19 cellular contexts compared by ENCODE assay signal in genomic region chrX:139475432-139475831, GRCh38. TPM values are rescaled to one million over a fixed set of nuclear protein-coding genes. Genes with fewer than 3 reads are reported as not detected.
DNase-seq lines count a peak whose midpoint lies in the region; ATAC-seq, FAIRE-seq and TF ChIP-seq lines count a peak whose summit lies in the region.
"Had no signal": no experiment of that assay in that cellular context is flagged by ENCODE, and none has a peak within 500 bp of the region (broad histone marks: within the 10 kb centered on the region; RNA-seq: fewer than 3 reads in every experiment).

No MANE protein-coding gene starts in this region.

- peak; percentile 32 for FAIRE-seq in A549 (lab: Jason Lieb, UNC)
- FAIRE-seq: A204.1, D721Med had no signal

- no peaks in the 10 kb centered on the region for H3K4me1 Mint-ChIP-seq in chondrocyte (ENCODE audit: low read depth)
- no peaks in the 10 kb centered on the region for H3K4me1 Mint-ChIP-seq in CD4-positive, alpha-beta memory T cell

- no peak overlapping the region for H3K4me3 Mint-ChIP-seq in chondrocyte (ENCODE audit: unreplicated experiment)
- H3K4me3 Mint-ChIP-seq in CD4-positive, alpha-beta memory T cell, result no peak overlapping the region
- H3K4me3 Mint-ChIP-seq: GM23338 had no signal

- TF ChIP-seq EP300 in A549 (IDR thresholded peaks at IDR 0.05), result no peak

- no peak overlapping the region for H3K27ac Mint-ChIP-seq in chondrocyte (ENCODE audit: unreplicated experiment)
- no peak overlapping the region for H3K27ac Mint-ChIP-seq in CD4-positive, alpha-beta memory T cell
- H3K27ac Mint-ChIP-seq: GM23338 had no signal

- H3K18ac ChIP-seq in mesendoderm (ENCODE audit: low read length), result no peak overlapping the region

- H3K4me3 ChIP-seq in A549 (no peak overlapping the region), mesendoderm (ENCODE audit: low read length) (no peak overlapping the region)
- H3K4me3 ChIP-seq in CD4-positive, alpha-beta memory T cell (ENCODE audit: low read length in 2 of 2), result no peak overlapping the region
- H3K4me3 ChIP-seq: BLaER1 treated with 17β-estradiol and CSF1 and Interleukin-3, amounts not matched to agents 10 nM and 100 nM; GM23338; SJCRH30 had no signal

- H3K27me3 Mint-ChIP-seq in chondrocyte (ENCODE audit: low read depth), result no peaks in the 10 kb centered on the region
- H3K27me3 Mint-ChIP-seq in CD4-positive, alpha-beta memory T cell, result no peaks in the 10 kb centered on the region

- no peak overlapping the region for H3K23ac ChIP-seq in mesendoderm (ENCODE audit: low read length)

- H3K9me3 Mint-ChIP-seq in chondrocyte (ENCODE audit: low read depth), result peaks cover 1% of the 10 kb centered on the region
- H3K9me3 Mint-ChIP-seq in CD4-positive, alpha-beta memory T cell, result peaks cover 0 to under 1% (median 0%) of the 10 kb centered on the region in 8 donors
- H3K9me3 Mint-ChIP-seq: GM23338 had no signal

- no peaks in the 10 kb centered on the region for H3K4me1 ChIP-seq in A549
- H3K4me1 ChIP-seq in mesendoderm (ENCODE audit: control insufficient read depth, low read depth, low read length), result no peaks in the 10 kb centered on the region
- H3K4me1 ChIP-seq in CD4-positive, alpha-beta memory T cell (ENCODE audit: insufficient read depth, low read length), result no peaks in the 10 kb centered on the region
- H3K4me1 ChIP-seq: BLaER1 treated with 17β-estradiol and CSF1 and Interleukin-3, amounts not matched to agents 10 nM and 100 nM; SJCRH30 had no signal

- H3K27me3 ChIP-seq in mesendoderm (ENCODE audit: insufficient read depth, low read length, poor library complexity), result no peaks in the 10 kb centered on the region
- H3K27me3 ChIP-seq in CD4-positive, alpha-beta memory T cell (ENCODE audit: insufficient read depth, low read length), result no peaks in the 10 kb centered on the region
- H3K27me3 ChIP-seq: SJCRH30 had no signal

- H3K36me3 ChIP-seq in mesendoderm (ENCODE audit: control insufficient read depth, insufficient read depth, low read length), result no peaks in the 10 kb centered on the region
- H3K36me3 ChIP-seq in CD4-positive, alpha-beta memory T cell (ENCODE audit: insufficient read depth, low read length), result no peaks in the 10 kb centered on the region
- H3K36me3 ChIP-seq: BLaER1 treated with 17β-estradiol and CSF1 and Interleukin-3, amounts not matched to agents 10 nM and 100 nM; SJCRH30 had no signal

- intact Hi-C loops in CD4-positive, alpha-beta memory T cell (cut with micrococcal nuclease), result no loop called here

- no peak overlapping the region for H3K4ac ChIP-seq in mesendoderm (ENCODE audit: low read depth, low read length)

- CTCF ChIA-PET in A549 (lab: Yijun Ruan, JAX), result no interaction called here
- CTCF ChIA-PET in CD4-positive, alpha-beta memory T cell (lab: Charles Lee; ENCODE audit: partially characterized antibody), result no interaction called here

- no peaks in the 10 kb centered on the region for H3K36me3 Mint-ChIP-seq in chondrocyte (ENCODE audit: low read depth)
- no peaks in the 10 kb centered on the region for H3K36me3 Mint-ChIP-seq in CD4-positive, alpha-beta memory T cell

- H2BK5ac ChIP-seq in mesendoderm (ENCODE audit: low read length), result no peak overlapping the region

- no peaks in the 10 kb centered on the region for H3K9me3 ChIP-seq in A549
- no peaks in the 10 kb centered on the region for H3K9me3 ChIP-seq in CD4-positive, alpha-beta memory T cell (ENCODE audit: control insufficient read depth in 1 of 2, low read length in 2 of 2)
- H3K9me3 ChIP-seq: BLaER1 treated with 17β-estradiol and CSF1 and Interleukin-3, amounts not matched to agents 10 nM and 100 nM; SJCRH30 had no signal

- H4K5ac ChIP-seq in mesendoderm (ENCODE audit: low read length), result no peak overlapping the region

- no peak for TF ChIP-seq RAD21 in A549 (conservative IDR thresholded peaks at IDR 0.05 in 1 of 2, IDR thresholded peaks at IDR 0.05 in 1 of 2)

- H3K79me1 ChIP-seq in mesendoderm (ENCODE audit: low read length), result no peaks in the 10 kb centered on the region

- DNase-seq in A549 (ENCODE audit: low read depth in 1 of 2, low spot score in 1 of 2), result no peak
- DNase-seq in Kasumi-1 (lab: John Stamatoyannopoulos, UW), result peak; percentile 22 to 28
- DNase-seq in chondrocyte (ENCODE audit: low spot score), result no peak
- DNase-seq in mesendoderm, result peak; percentile 2
- DNase-seq in CD4-positive, alpha-beta memory T cell, result no peak
- DNase-seq in NCI-H1694 treated with DMSO at 0.1 percent for 48 hours (lab: John Stamatoyannopoulos, UW), result no peak
- DNase-seq: DMS79 treated with DMSO at 0.1 percent for 48 hours, NCI-H1417 treated with DMSO at 0.1 percent for 48 hours, NCI-H1930, NCI-H226, NCI-H524 treated with DMSO at 0.1 percent for 48 hours, SJCRH30 had no signal

- no peak overlapping the region for H3K56ac ChIP-seq in mesendoderm (ENCODE audit: low read length)

- TF ChIP-seq CTCF in A549 (IDR thresholded peaks at IDR 0.05) (no peak), chondrocyte (IDR thresholded peaks at IDR 0.05) (peak; percentile 40)

- H2BK15ac ChIP-seq in mesendoderm (replicated peaks; ENCODE audit: low read depth), result no peak overlapping the region

- H3K79me2 ChIP-seq in mesendoderm (ENCODE audit: control insufficient read depth, insufficient read depth, low read length), result no peaks in the 10 kb centered on the region

- H3K9ac ChIP-seq in mesendoderm (ENCODE audit: low read length), result no peak overlapping the region
- H3K9ac ChIP-seq: BLaER1 treated with 17β-estradiol and CSF1 and Interleukin-3, amounts not matched to agents 10 nM and 100 nM had no signal

- H3K4me2 ChIP-seq in A549 (no peak overlapping the region), mesendoderm (ENCODE audit: low read length) (no peak overlapping the region)
- H3K4me2 ChIP-seq: BLaER1 treated with 17β-estradiol and CSF1 and Interleukin-3, amounts not matched to agents 10 nM and 100 nM; GM23338 had no signal

- no peak for TF ChIP-seq POLR2A in A549 (IDR thresholded peaks at IDR 0.05; ENCODE audit: low read length)

- ATAC-seq in A549, result no peak
- ATAC-seq in GM19324 (IDR thresholded peaks at IDR 0.05; ENCODE audit: low FRiP score, unreplicated experiment), result no peak
- ATAC-seq: GM23338, HCT116, Panc1 had no signal

- POLR2A ChIA-PET in A549 (lab: Yijun Ruan, JAX), result no interaction called here
- POLR2A ChIA-PET in CD4-positive, alpha-beta memory T cell (lab: Charles Lee; ENCODE audit: partially characterized antibody), result no interaction called here

- H3K27ac ChIP-seq in A549 (no peak overlapping the region), mesendoderm (ENCODE audit: low read depth, low read length) (no peak overlapping the region)
- H3K27ac ChIP-seq in CD4-positive, alpha-beta memory T cell (ENCODE audit: low read depth, low read length), result no peak overlapping the region
- H3K27ac ChIP-seq: BLaER1 treated with 17β-estradiol and CSF1 and Interleukin-3, amounts not matched to agents 10 nM and 100 nM; SJCRH30 had no signal

- no peak overlapping the region for H2AK5ac ChIP-seq in mesendoderm (ENCODE audit: low read length)

- WGBS in A549 (ENCODE audit: missing lambda C conversion rate), result 3% methylated on average over 3 of the region's 3 CpGs
- no CpG with 5 or more reads among the region's 3 CpGs for WGBS in mesendoderm (ENCODE audit: extremely low coverage, insufficient coverage, low lambda C conversion rate)

- H4K8ac ChIP-seq in mesendoderm (ENCODE audit: low read depth, low read length), result no peak overlapping the region

- no peak overlapping the region for H2BK120ac ChIP-seq in mesendoderm (ENCODE audit: low read depth, low read length)

TF ChIP-seq in A549, 52 proteins besides CTCF, POLR2A, EP300 and RAD21:
- TF ChIP-seq ZFP36 (IDR thresholded peaks at IDR 0.05; ENCODE audit: borderline replicate concordance, partially characterized antibody), result no peak
- no peak for TF ChIP-seq NR3C1 (IDR thresholded peaks at IDR 0.05)
- TF ChIP-seq TFCP2L1 (CRISPR knock-in tag; IDR thresholded peaks at IDR 0.05), result no peak
- TF ChIP-seq MAFK (IDR thresholded peaks at IDR 0.05; ENCODE audit: partially characterized antibody), result no peak
- TF ChIP-seq CHD2 (IDR thresholded peaks at IDR 0.05; ENCODE audit: low read length, partially characterized antibody), result no peak
- no peak for TF ChIP-seq JUNB (IDR thresholded peaks at IDR 0.05)
- no peak for TF ChIP-seq HEYL (CRISPR knock-in tag; IDR thresholded peaks at IDR 0.05)
- TF ChIP-seq HOXB13 (CRISPR knock-in tag; IDR thresholded peaks at IDR 0.05; ENCODE audit: low read depth), result no peak
- TF ChIP-seq, protein P1, sequence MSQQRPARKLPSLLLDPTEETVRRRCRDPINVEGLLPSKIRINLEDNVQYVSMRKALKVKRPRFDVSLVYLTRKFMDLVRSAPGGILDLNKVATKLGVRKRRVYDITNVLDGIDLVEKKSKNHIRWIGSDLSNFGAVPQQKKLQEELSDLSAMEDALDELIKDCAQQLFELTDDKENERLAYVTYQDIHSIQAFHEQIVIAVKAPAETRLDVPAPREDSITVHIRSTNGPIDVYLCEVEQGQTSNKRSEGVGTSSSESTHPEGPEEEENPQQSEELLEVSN (IDR thresholded peaks at IDR 0.05; ENCODE audit: borderline replicate concordance, low read depth), result no peak
- no peak for TF ChIP-seq GATA3 (IDR thresholded peaks at IDR 0.05; ENCODE audit: borderline replicate concordance)
- TF ChIP-seq ZC3H11A (IDR thresholded peaks at IDR 0.05), result no peak
- TF ChIP-seq FOSL2 (IDR thresholded peaks at IDR 0.05), result no peak
- TF ChIP-seq FOSL2 (CRISPR knock-in tag; IDR thresholded peaks at IDR 0.05), result no peak
- no peak for TF ChIP-seq HDAC2 (IDR thresholded peaks at IDR 0.05)
- TF ChIP-seq MAZ (IDR thresholded peaks at IDR 0.05; ENCODE audit: borderline replicate concordance, low read depth, low read length), result no peak
- no peak for TF ChIP-seq RFX5 (IDR thresholded peaks at IDR 0.05)
- TF ChIP-seq, protein P2, sequence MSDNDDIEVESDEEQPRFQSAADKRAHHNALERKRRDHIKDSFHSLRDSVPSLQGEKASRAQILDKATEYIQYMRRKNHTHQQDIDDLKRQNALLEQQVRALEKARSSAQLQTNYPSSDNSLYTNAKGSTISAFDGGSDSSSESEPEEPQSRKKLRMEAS (IDR thresholded peaks at IDR 0.05), result no peak
TF ChIP-seq in A549: peak in this region for 0.

RNA-seq across cellular contexts. Expression of gene F9, which starts 55.1 kb away (rescaled TPM):
- polyA plus RNA-seq in A549 (2011; rRNA removed) (not detected in 2 replicates), A549 (2017; fragmentation: RNase III; extraction: RNeasy Plus Mini Kit Qiagen cat#74134 plus additional on column Dnase treatment) (not detected in 3 replicates)
- polyA plus RNA-seq in A549 (2012; cell fraction: cytosol; rRNA removed), result not detected in 2 replicates
- not detected in 2 replicates for polyA plus RNA-seq in A549 (2012; cell fraction: nucleus; rRNA removed)
- polyA minus RNA-seq in A549 (2011; rRNA and poly(A)+ RNA removed), result not detected in 2 replicates
- total RNA-seq in chondrocyte, result not detected in 3 replicates
- not detected for polyA plus RNA-seq in mesendoderm (2013, experiment 1 of 2)
- not detected for polyA plus RNA-seq in mesendoderm (2013, experiment 2 of 2)
- not detected for total RNA-seq in CD4-positive, alpha-beta memory T cell
- polyA plus RNA-seq in CD4-positive, alpha-beta memory T cell, result not detected
- total RNA-seq: GM23338, SJCRH30 had no signal
- polyA plus RNA-seq: GM23338 had no signal

Comparison
In these comparisons a context has a peak if more than half of its experiments do, and no peak if none do; other contexts are left out.
1. DNase-seq: peak in Kasumi-1 (2 of 2) and mesendoderm (single experiment); none in A549 (0 of 2), chondrocyte (single experiment), CD4-positive, alpha-beta memory T cell (0 of 5) and NCI-H1694 treated with DMSO at 0.1 percent for 48 hours (single experiment).